1 cellular context compared by ENCODE assay signal in genomic region chr3:133730993-133731392, GRCh38.
A peak's percentile ranks its signal among the peaks of the same experiment; 100 is the strongest.
TF ChIP-seq lines count a peak whose summit lies in the region.

No MANE protein-coding gene starts in this region.

TF ChIP-seq in HepG2, 621 proteins besides CTCF, POLR2A, EP300 and RAD21 (continued from another document and continues in another):
- TF ChIP-seq TRIM24 (CRISPR knock-in tag; IDR thresholded peaks at IDR 0.05): peak; percentile 79; the same call in 1 of the 2 replicates
- peak; percentile 50; the same call in 1 of the 2 replicates for TF ChIP-seq ZNF574 (CRISPR knock-in tag; IDR thresholded peaks at IDR 0.05)
- TF ChIP-seq TCF7L2 (IDR thresholded peaks at IDR 0.05; ENCODE audit: low read depth, low read length): no peak
- no peak for TF ChIP-seq LBX2 (CRISPR knock-in tag; IDR thresholded peaks at IDR 0.05; ENCODE audit: borderline replicate concordance)
- peak; percentile 40; the same call in 1 of the 2 replicates for TF ChIP-seq ZBED4 (CRISPR knock-in tag; IDR thresholded peaks at IDR 0.05; ENCODE audit: borderline replicate concordance)
- TF ChIP-seq PPARG (CRISPR knock-in tag; conservative IDR thresholded peaks at IDR 0.05): peak; percentile 76
- TF ChIP-seq ELF3 (CRISPR knock-in tag; IDR thresholded peaks at IDR 0.05): peak; percentile 61
- no peak for TF ChIP-seq ZNF20 (CRISPR knock-in tag; IDR thresholded peaks at IDR 0.05)
- peak; percentile 41; the same call in 1 of the 2 replicates for TF ChIP-seq ZNF331 (CRISPR knock-in tag; IDR thresholded peaks at IDR 0.05)
- TF ChIP-seq MEF2D (CRISPR knock-in tag; IDR thresholded peaks at IDR 0.05): peak; percentile 83
- TF ChIP-seq HOXA3 (CRISPR knock-in tag; IDR thresholded peaks at IDR 0.05): peak; percentile 76; the same call in 1 of the 2 replicates
- no peak for TF ChIP-seq LRRFIP1 (CRISPR knock-in tag; conservative IDR thresholded peaks at IDR 0.05)
- TF ChIP-seq PAWR (CRISPR knock-in tag; IDR thresholded peaks at IDR 0.05; ENCODE audit: borderline replicate concordance): no peak
- peak; percentile 49; the same call in 1 of the 2 replicates for TF ChIP-seq ZSCAN5A (CRISPR knock-in tag; IDR thresholded peaks at IDR 0.05; ENCODE audit: borderline replicate concordance)
- no peak for TF ChIP-seq ZKSCAN5 (CRISPR knock-in tag; IDR thresholded peaks at IDR 0.05)
- no peak for TF ChIP-seq SOX6 (IDR thresholded peaks at IDR 0.05)
- TF ChIP-seq SOX6 (CRISPR knock-in tag; IDR thresholded peaks at IDR 0.05): peak; percentile 93
- TF ChIP-seq PITX1 (CRISPR knock-in tag; IDR thresholded peaks at IDR 0.05): peak; percentile 92
- peak; percentile 71 for TF ChIP-seq FOSL2 (CRISPR knock-in tag; IDR thresholded peaks at IDR 0.05)
- TF ChIP-seq HNF1A (IDR thresholded peaks at IDR 0.05; ENCODE audit: low read depth): peak; percentile 12; the same call in 1 of the 2 replicates
- peak; percentile 68; the same call in 1 of the 2 replicates for TF ChIP-seq HNF1A (CRISPR knock-in tag; IDR thresholded peaks at IDR 0.05; ENCODE audit: borderline replicate concordance)
- TF ChIP-seq AFF4 (CRISPR knock-in tag; IDR thresholded peaks at IDR 0.05): no peak
- TF ChIP-seq FOXO1 (CRISPR knock-in tag; IDR thresholded peaks at IDR 0.05): peak; percentile 82; the same call in 1 of the 2 replicates
- TF ChIP-seq SOX13 (IDR thresholded peaks at IDR 0.05): peak; percentile 51; the same call in 1 of the 2 replicates
- peak in 1 of 2 experiments; percentile 89; a peak in 2 of 4 replicates for TF ChIP-seq SOX13 (CRISPR knock-in tag; conservative IDR thresholded peaks at IDR 0.05 in 1 of 2, IDR thresholded peaks at IDR 0.05 in 1 of 2)
- TF ChIP-seq ZGPAT (CRISPR knock-in tag; IDR thresholded peaks at IDR 0.05): peak; percentile 84
- TF ChIP-seq ATF2 (CRISPR knock-in tag; IDR thresholded peaks at IDR 0.05): peak; percentile 84
- TF ChIP-seq TEAD3 (CRISPR knock-in tag; optimal IDR thresholded peaks at IDR 0.05; ENCODE audit: borderline replicate concordance): peak; percentile 74
- TF ChIP-seq RXRB (CRISPR knock-in tag; IDR thresholded peaks at IDR 0.05; ENCODE audit: borderline replicate concordance): peak; percentile 94
